In genomic region chr6:143955971-143956370, GRCh38 we compare ENCODE assay signal across 28 cellular contexts.
"Had no signal": no experiment of that assay in that cellular context is flagged by ENCODE, and none has a peak within 500 bp of the region (broad histone marks: within the 10 kb centered on the region; RNA-seq: fewer than 3 reads in every experiment).

No MANE protein-coding gene starts in this region.

- DNase-seq: activated CD4-positive, alpha-beta T cell treated with anti-CD3 and anti-CD28 coated beads for 4 hours; activated CD4-positive, alpha-beta T cell treated with anti-CD3 and anti-CD28 coated beads, Interleukin-2, amount 50 U/mL, for 48 hours; activated CD4-positive, CD25-positive, alpha-beta regulatory T cell; activated effector memory CD4-positive, alpha-beta T cell treated with Interleukin-2 at 50 U/mL for 16 hours; activated naive CD4-positive, alpha-beta T cell treated with anti-CD3 and anti-CD28 coated beads for 36 hours; activated T-cell treated with anti-CD3 and anti-CD28 coated beads, Interleukin-2, amount 50 U/mL, for 72 hours; amygdala; brain microvascular endothelial cell; effector memory CD4-positive, alpha-beta T cell; heart left ventricle; islet precursor cell; left colon; mesenchymal stem cell; mucosa of descending colon; naive B cell; occipital lobe; posterior cingulate gyrus; sigmoid colon; stimulated activated CD4-positive, alpha-beta T cell treated with anti-CD3 and anti-CD28 coated beads, Interleukin-2, amount 100 ng/mL, for 48 hours; stimulated activated CD8-positive, alpha-beta memory T cell treated with anti-CD3 and anti-CD28 coated beads, Interleukin-4, amount 100 ng/mL, for 48 hours; stimulated activated naive B cell treated with anti-CD40 and anti-IgM and Interleukin-4, amounts not matched to agents 10 μg/mL and 1 μg/mL and 100 μg/mL, for 72 hours; testis; trophoblast cell; uterus had no signal

- H3K4me3 ChIP-seq: gastroesophageal sphincter, heart left ventricle, mucosa of descending colon, sigmoid colon, testis, uterus had no signal

- H3K36me3 ChIP-seq: brain microvascular endothelial cell, sigmoid colon, uterus had no signal

- H3K4me1 Mint-ChIP-seq: central memory CD8-positive, alpha-beta T cell; naive B cell; stimulated activated naive B cell treated with anti-CD40 and anti-IgM and Interleukin-4, amounts not matched to agents 10 μg/mL and 1 μg/mL and 100 μg/mL, for 72 hours had no signal

- H3K27me3 ChIP-seq: brain microvascular endothelial cell, gastroesophageal sphincter, heart left ventricle, sigmoid colon, testis, uterus had no signal

- H3K27me3 Mint-ChIP-seq: central memory CD8-positive, alpha-beta T cell; naive B cell; stimulated activated naive B cell treated with anti-CD40 and anti-IgM and Interleukin-4, amounts not matched to agents 10 μg/mL and 1 μg/mL and 100 μg/mL, for 72 hours had no signal

- ATAC-seq: activated T-cell treated with anti-CD3 and anti-CD28 coated beads, Interleukin-2, amount 50 U/mL, for 72 hours; esophagus mucosa; gastroesophageal sphincter; heart left ventricle; left colon; mucosa of descending colon; stimulated activated naive B cell treated with anti-CD40 and anti-IgM and Interleukin-4, amounts not matched to agents 10 μg/mL and 1 μg/mL and 100 μg/mL, for 72 hours had no signal

- H3K27ac ChIP-seq: brain microvascular endothelial cell, gastroesophageal sphincter, heart left ventricle, sigmoid colon, testis, uterus had no signal

- H3K4me1 ChIP-seq: gastroesophageal sphincter, uterus had no signal

- H3K27ac Mint-ChIP-seq: activated naive CD4-positive, alpha-beta T cell treated with anti-CD3 and anti-CD28 coated beads for 36 hours; activated T-cell treated with anti-CD3 and anti-CD28 coated beads, Interleukin-2, amount 50 U/mL, for 72 hours; stimulated activated naive B cell treated with anti-CD40 and anti-IgM and Interleukin-4, amounts not matched to agents 10 μg/mL and 1 μg/mL and 100 μg/mL, for 72 hours; T-helper 1 cell treated with Interleukin-12 subunit alpha and Interleukin-12 subunit beta and Interleukin-4 antibody, amounts not matched to agents 30 μg/mL and 1 μg/mL, for 36 hours had no signal

- H3K9me3 Mint-ChIP-seq: activated naive CD4-positive, alpha-beta T cell treated with anti-CD3 and anti-CD28 coated beads for 36 hours; activated T-cell treated with anti-CD3 and anti-CD28 coated beads, Interleukin-2, amount 50 U/mL, for 72 hours; central memory CD8-positive, alpha-beta T cell; naive B cell; stimulated activated naive B cell treated with anti-CD40 and anti-IgM and Interleukin-4, amounts not matched to agents 10 μg/mL and 1 μg/mL and 100 μg/mL, for 72 hours; T-helper 1 cell treated with Interleukin-12 subunit alpha and Interleukin-12 subunit beta and Interleukin-4 antibody, amounts not matched to agents 30 μg/mL and 1 μg/mL, for 36 hours had no signal

- H3K9me3 ChIP-seq: gastroesophageal sphincter, heart left ventricle, mucosa of descending colon, sigmoid colon, testis, uterus had no signal

- H3K4me3 Mint-ChIP-seq: activated naive CD4-positive, alpha-beta T cell treated with anti-CD3 and anti-CD28 coated beads for 36 hours; activated T-cell treated with anti-CD3 and anti-CD28 coated beads, Interleukin-2, amount 50 U/mL, for 72 hours; central memory CD8-positive, alpha-beta T cell; naive B cell; stimulated activated naive B cell treated with anti-CD40 and anti-IgM and Interleukin-4, amounts not matched to agents 10 μg/mL and 1 μg/mL and 100 μg/mL, for 72 hours; T-helper 1 cell treated with Interleukin-12 subunit alpha and Interleukin-12 subunit beta and Interleukin-4 antibody, amounts not matched to agents 30 μg/mL and 1 μg/mL, for 36 hours had no signal
